ENCODE assay signal across 9 cellular contexts in the genomic region with DNA sequence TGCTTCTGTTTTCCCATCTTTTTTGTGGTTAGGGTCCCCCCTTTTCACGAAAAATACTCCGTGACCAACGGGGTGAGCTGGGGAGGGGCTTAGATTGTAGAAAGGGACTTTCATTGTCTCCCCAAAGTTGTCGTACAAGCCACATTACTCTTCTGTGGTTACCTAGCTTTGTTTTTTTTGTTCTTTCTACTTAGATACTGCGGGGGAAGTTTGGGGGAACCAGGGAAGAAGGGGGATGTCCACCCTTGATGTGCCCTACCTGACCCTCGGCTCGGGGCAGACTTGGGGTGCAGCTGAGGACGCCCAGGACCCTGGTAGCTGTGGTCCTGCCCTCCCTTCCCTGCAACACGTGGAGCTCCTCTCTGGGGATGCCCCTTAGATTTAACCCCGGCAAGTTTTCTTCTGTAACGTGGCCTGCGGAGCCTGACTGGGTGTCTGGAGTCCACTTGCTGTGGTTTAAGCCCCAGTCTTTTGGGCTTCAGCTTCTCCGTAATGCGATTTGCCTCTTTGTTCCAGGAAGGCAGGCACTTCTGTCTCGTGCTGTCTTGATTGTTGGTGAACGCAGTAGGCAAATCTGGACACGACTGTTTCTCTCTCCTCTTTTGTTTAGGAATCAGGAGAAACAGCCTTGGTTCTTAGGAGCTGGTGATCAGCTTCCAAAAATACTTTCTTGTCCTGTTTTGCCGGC. TPM values are rescaled to one million over a fixed set of nuclear protein-coding genes. Genes with fewer than 3 reads are reported as not detected.
DNase-seq lines count a peak whose midpoint lies in the region; ATAC-seq, FAIRE-seq and TF ChIP-seq lines count a peak whose summit lies in the region.
"Had no signal": no experiment of that assay in that cellular context is flagged by ENCODE, and none has a peak within 500 bp of the region (broad histone marks: within the 10 kb centered on the region; RNA-seq: fewer than 3 reads in every experiment).

No MANE protein-coding gene starts in this region.

- 0% methylated on average over 18 of the region's 18 CpGs for WGBS in testis, 2 donors

- ATAC-seq in activated CD8-positive, alpha-beta memory T cell treated with anti-CD3 and anti-CD28 coated beads, Interleukin-2, amount 10 ng/mL, durations not matched to agents 7 days and 5 days: peak; percentile 31
- ATAC-seq in GM21576 (IDR thresholded peaks at IDR 0.05; ENCODE audit: unreplicated experiment): no peak

- no peak for TF ChIP-seq CTCF in epithelial cell of esophagus (IDR thresholded peaks at IDR 0.05; ENCODE audit: insufficient read depth, low read depth, low read length, missing control alignments)
- TF ChIP-seq CTCF in testis (IDR thresholded peaks at IDR 0.05): no peak

- peak overlapping the region; percentile 91 for H3K4me3 Mint-ChIP-seq in activated CD8-positive, alpha-beta memory T cell treated with anti-CD3 and anti-CD28 coated beads, Interleukin-2, amount 10 ng/mL, durations not matched to agents 7 days and 5 days

- H3K4me1 ChIP-seq in muscle layer of duodenum (ENCODE audit: control insufficient read depth in 1 of 2, insufficient read depth in 2 of 2, low read length in 2 of 2) (peaks cover 3 to 44% of the 10 kb centered on the region in 2 donors), testis (peaks cover 29% of the 10 kb centered on the region)

- H3K27ac ChIP-seq in muscle layer of duodenum (ENCODE audit: low read length): peak overlapping the region; percentile 87
- peak overlapping the region; percentile 86 to 91 for H3K27ac ChIP-seq in testis

- peak overlapping the region; percentile 97 for H3K27ac Mint-ChIP-seq in activated CD8-positive, alpha-beta memory T cell treated with anti-CD3 and anti-CD28 coated beads, Interleukin-2, amount 10 ng/mL, durations not matched to agents 7 days and 5 days

- intact Hi-C loops in testis (cut with DNase I; ENCODE audit: low total_unique reads): no loop called here

- CTCF ChIA-PET in activated CD8-positive, alpha-beta memory T cell treated with anti-CD3 and anti-CD28 coated beads, Interleukin-2, amount 10 ng/mL, durations not matched to agents 7 days and 5 days (lab: Charles Lee): interaction anchor here (0.9 to 3.1 kb wide), 4 partner anchors 9 to 95 kb away, joined by 3 to 11 read pairs (median 6); no protein-coding TSS in a partner anchor

- no peaks in the 10 kb centered on the region for H3K36me3 ChIP-seq in muscle layer of duodenum (ENCODE audit: control insufficient read depth in 1 of 2, insufficient read depth in 2 of 2, low read length in 2 of 2)
- H3K36me3 ChIP-seq in testis (ENCODE audit: low read depth, missing control alignments): no peaks in the 10 kb centered on the region

- no peaks in the 10 kb centered on the region for H3K9me3 ChIP-seq in muscle layer of duodenum (ENCODE audit: control insufficient read depth in 1 of 2, low read length in 2 of 2)
- H3K9me3 ChIP-seq in testis: no peaks in the 10 kb centered on the region

- H3K27me3 Mint-ChIP-seq in activated CD8-positive, alpha-beta memory T cell treated with anti-CD3 and anti-CD28 coated beads, Interleukin-2, amount 10 ng/mL, durations not matched to agents 7 days and 5 days: no peaks in the 10 kb centered on the region

- FAIRE-seq in GM18507 (lab: Jason Lieb, UNC): peak; percentile 31
- FAIRE-seq: frontal cortex had no signal

- H3K36me3 Mint-ChIP-seq in activated CD8-positive, alpha-beta memory T cell treated with anti-CD3 and anti-CD28 coated beads, Interleukin-2, amount 10 ng/mL, durations not matched to agents 7 days and 5 days: peaks cover 19% of the 10 kb centered on the region

- H3K4me3 ChIP-seq in epithelial cell of esophagus (ENCODE audit: low read length): peak overlapping the region; percentile 85
- H3K4me3 ChIP-seq in muscle layer of duodenum (ENCODE audit: low read depth in 1 of 2, low read length in 2 of 2): peak overlapping the region; percentile 82 to 83
- H3K4me3 ChIP-seq in testis: peak overlapping the region; percentile 78 to 81

- H3K4me1 Mint-ChIP-seq in activated CD8-positive, alpha-beta memory T cell treated with anti-CD3 and anti-CD28 coated beads, Interleukin-2, amount 10 ng/mL, durations not matched to agents 7 days and 5 days: peaks cover 46% of the 10 kb centered on the region

- H3K27me3 ChIP-seq in muscle layer of duodenum (ENCODE audit: low read depth, low read length): no peaks in the 10 kb centered on the region
- no peaks in the 10 kb centered on the region for H3K27me3 ChIP-seq in testis

- no peaks in the 10 kb centered on the region for H3K9me3 Mint-ChIP-seq in activated CD8-positive, alpha-beta memory T cell treated with anti-CD3 and anti-CD28 coated beads, Interleukin-2, amount 10 ng/mL, durations not matched to agents 7 days and 5 days (ENCODE audit: low read depth)

- no peak for DNase-seq in GM18507 (ENCODE audit: extremely low spot score, insufficient read length, low read depth)
- peak; percentile 14 for DNase-seq in NCI-H2227 treated with DMSO at 0.1 percent for 48 hours (lab: John Stamatoyannopoulos, UW)
- DNase-seq in activated CD8-positive, alpha-beta memory T cell treated with anti-CD3 and anti-CD28 coated beads, Interleukin-2, amount 10 ng/mL, durations not matched to agents 7 days and 5 days: peak; percentile 65
- DNase-seq in epithelial cell of esophagus (ENCODE audit: low read depth): peak; percentile 33
- peak; percentile 65 for DNase-seq in testis
- no peak for DNase-seq in KG1 (lab: John Stamatoyannopoulos, UW)

- no peak for TF ChIP-seq POLR2A in testis (IDR thresholded peaks at IDR 0.05)

RNA-seq across cellular contexts. Expression of a gene that starts 0.9 kb away (rescaled TPM):
- 10 to 100 TPM; 54.9 to 76.8 TPM for total RNA-seq in activated CD8-positive, alpha-beta memory T cell treated with anti-CD3 and anti-CD28 coated beads, Interleukin-2, amount 10 ng/mL, durations not matched to agents 7 days and 5 days
- 10 to 100 TPM; 88.0 to 90.6 TPM for total RNA-seq in testis
- 54.7 TPM for polyA plus RNA-seq in testis (ENCODE audit: insufficient read depth, low read depth, low replicate concordance)

Comparison
In these comparisons a context has a peak if more than half of its experiments do, and no peak if none do; other contexts are left out.
1. DNase-seq: peak in NCI-H2227 treated with DMSO at 0.1 percent for 48 hours (single experiment), activated CD8-positive, alpha-beta memory T cell treated with anti-CD3 and anti-CD28 coated beads, Interleukin-2, amount 10 ng/mL, durations not matched to agents 7 days and 5 days (single experiment), epithelial cell of esophagus (single experiment) and testis (single experiment); none in GM18507 (single experiment) and KG1 (single experiment).
2. Peak in every context shown above with its lines, with median percentiles within 50 percentile points of each other: H3K4me3 ChIP-seq.